Comparison of ENCODE assay signal across 14 cellular contexts in genomic region chr1:61337037-61337436, GRCh38.
DNase-seq lines count a peak whose midpoint lies in the region; ATAC-seq, FAIRE-seq and TF ChIP-seq lines count a peak whose summit lies in the region.
"Had no signal": no experiment of that assay in that cellular context is flagged by ENCODE, and none has a peak within 500 bp of the region (broad histone marks: within the 10 kb centered on the region; RNA-seq: fewer than 3 reads in every experiment).

No MANE protein-coding gene starts in this region.

- no peaks in the 10 kb centered on the region for H3K79me2 ChIP-seq in astrocyte (ENCODE audit: insufficient read depth, low read length)

- peaks cover 15% of the 10 kb centered on the region for H4K20me1 ChIP-seq in astrocyte (ENCODE audit: insufficient read depth, low read length)

- FAIRE-seq in astrocyte (lab: Jason Lieb, UNC): no peak
- FAIRE-seq: GM19239 had no signal

- H3K27me3 Mint-ChIP-seq in HFFc6 (ENCODE audit: insufficient read depth) (peaks cover 2% of the 10 kb centered on the region), astrocyte (ENCODE audit: low read depth, unreplicated experiment) (no peaks in the 10 kb centered on the region), immature natural killer cell (ENCODE audit: low read depth in 3 of 3) (peaks cover 0 to 13% (median 9%) of the 10 kb centered on the region in 3 donors), CD14-positive monocyte (ENCODE audit: low read depth in 3 of 3) (peaks cover 0 to 2% (median 0%) of the 10 kb centered on the region in 3 donors)

- H3K4me3 Mint-ChIP-seq in HFFc6: peak overlapping the region; percentile 3; the same call in 1 of the 2 replicates
- no peak overlapping the region for H3K4me3 Mint-ChIP-seq in astrocyte (ENCODE audit: unreplicated experiment)
- peak overlapping the region in 3 of 5 donors; percentile 6 to 8 (median 7) for H3K4me3 Mint-ChIP-seq in immature natural killer cell
- H3K4me3 Mint-ChIP-seq in CD14-positive monocyte: no peak overlapping the region

- no peak for DNase-seq in HFFc6
- no peak for DNase-seq in astrocyte (ENCODE audit: low read depth)
- no peak for DNase-seq in immature natural killer cell
- no peak for DNase-seq in activated CD4-positive, alpha-beta T cell treated with anti-CD3 and anti-CD28 coated beads for 48 hours
- DNase-seq in CD14-positive monocyte (ENCODE audit: low spot score): no peak
- DNase-seq in NCI-H1694 (lab: John Stamatoyannopoulos, UW): no peak
- DNase-seq: activated naive CD4-positive, alpha-beta T cell treated with Interleukin-2 at 50 U/mL for 16 hours; head of caudate nucleus; stimulated activated naive CD4-positive, alpha-beta T cell had no signal

- H3K27ac Mint-ChIP-seq in HFFc6: peak overlapping the region; percentile 22; the same call in 1 of the 2 replicates
- peak overlapping the region; percentile 96 for H3K27ac Mint-ChIP-seq in astrocyte (ENCODE audit: unreplicated experiment)
- no peak overlapping the region for H3K27ac Mint-ChIP-seq in immature natural killer cell
- no peak overlapping the region for H3K27ac Mint-ChIP-seq in CD14-positive monocyte

- no peaks in the 10 kb centered on the region for H3K36me3 Mint-ChIP-seq in HFFc6 (ENCODE audit: low read depth)
- H3K36me3 Mint-ChIP-seq in astrocyte (ENCODE audit: low read depth, unreplicated experiment): no peaks in the 10 kb centered on the region
- no peaks in the 10 kb centered on the region for H3K36me3 Mint-ChIP-seq in immature natural killer cell
- H3K36me3 Mint-ChIP-seq in CD14-positive monocyte: peaks cover 0 to 10% of the 10 kb centered on the region in 2 donors

- peaks cover 13% of the 10 kb centered on the region for H3K4me1 ChIP-seq in astrocyte (ENCODE audit: insufficient read depth, low read length)
- peaks cover 23 to 28% (median 26%) of the 10 kb centered on the region in 3 donors for H3K4me1 ChIP-seq in skeletal muscle tissue (ENCODE audit: control insufficient read depth in 3 of 3, insufficient read depth in 3 of 3, low read length in 3 of 3)
- H3K4me1 ChIP-seq: parathyroid adenoma had no signal

- H3K9me3 Mint-ChIP-seq in HFFc6: no peaks in the 10 kb centered on the region
- H3K9me3 Mint-ChIP-seq in astrocyte (ENCODE audit: unreplicated experiment): no peaks in the 10 kb centered on the region
- no peaks in the 10 kb centered on the region for H3K9me3 Mint-ChIP-seq in immature natural killer cell
- no peaks in the 10 kb centered on the region for H3K9me3 Mint-ChIP-seq in CD14-positive monocyte

- H3K27me3 ChIP-seq in astrocyte (ENCODE audit: insufficient read depth, low read length): peaks cover 78% of the 10 kb centered on the region
- H3K27me3 ChIP-seq in skeletal muscle tissue (ENCODE audit: control insufficient read depth in 3 of 3, insufficient read depth in 3 of 3, low read length in 3 of 3): no peaks in the 10 kb centered on the region

- H3K36me3 ChIP-seq in astrocyte (ENCODE audit: insufficient read depth, low read length) (no peaks in the 10 kb centered on the region), skeletal muscle tissue (ENCODE audit: control insufficient read depth in 3 of 3, insufficient read depth in 3 of 3, low read length in 3 of 3) (no peaks in the 10 kb centered on the region)

- H3K4me1 Mint-ChIP-seq in HFFc6 (ENCODE audit: low read depth) (peaks cover 19% of the 10 kb centered on the region), astrocyte (ENCODE audit: low read depth, unreplicated experiment) (peaks cover 24% of the 10 kb centered on the region), immature natural killer cell (peaks cover 21 to 31% of the 10 kb centered on the region in 2 donors), CD14-positive monocyte (peaks cover 37% of the 10 kb centered on the region)

- H2AFZ ChIP-seq in astrocyte (ENCODE audit: low read depth, low read length): no peak overlapping the region
- H2AFZ ChIP-seq: parathyroid adenoma had no signal

- H3K4me3 ChIP-seq in astrocyte (ENCODE audit: insufficient read depth, low read depth, low read length): no peak overlapping the region
- no peak overlapping the region for H3K4me3 ChIP-seq in skeletal muscle tissue (ENCODE audit: low read length in 3 of 3)

- intact Hi-C loops in CD14-positive monocyte (cut with micrococcal nuclease): no loop called here

- H3K9ac ChIP-seq in astrocyte (ENCODE audit: low read length) (no peak overlapping the region), skeletal muscle tissue (ENCODE audit: low read depth in 1 of 3, low read length in 3 of 3) (no peak overlapping the region)
- H3K9ac ChIP-seq: parathyroid adenoma had no signal

- H3K9me3 ChIP-seq in astrocyte (ENCODE audit: insufficient read depth, low read depth, low read length) (peaks cover 2% of the 10 kb centered on the region), skeletal muscle tissue (ENCODE audit: control insufficient read depth in 3 of 3, low read length in 3 of 3) (no peaks in the 10 kb centered on the region)

- peak overlapping the region; percentile 68 for H3K4me2 ChIP-seq in astrocyte (ENCODE audit: low read length)

- TF ChIP-seq CTCF in HFFc6 (IDR thresholded peaks at IDR 0.05): peak; percentile 56
- TF ChIP-seq CTCF in astrocyte (IDR thresholded peaks at IDR 0.05; ENCODE audit: insufficient read depth, low read depth, low read length): no peak
- no peak for TF ChIP-seq CTCF in CD14-positive monocyte (IDR thresholded peaks at IDR 0.05)

- H3K27ac ChIP-seq in astrocyte (ENCODE audit: low read depth, low read length) (no peak overlapping the region), skeletal muscle tissue (ENCODE audit: low read depth, low read length) (peak overlapping the region; percentile 75)
- H3K27ac ChIP-seq: parathyroid adenoma had no signal

- ATAC-seq in GM21390 (IDR thresholded peaks at IDR 0.05; ENCODE audit: unreplicated experiment): no peak
- ATAC-seq: activated CD4-positive, CD25-positive, alpha-beta regulatory T cell treated with anti-CD3 and anti-CD28 coated beads, Interleukin-2, amount 50 U/mL, for 24 hours had no signal

Comparison
In these comparisons a context has a peak if more than half of its experiments do, and no peak if none do; other contexts are left out.
1. H3K27ac Mint-ChIP-seq: peak in HFFc6 (single experiment) and astrocyte (single experiment); none in immature natural killer cell (0 of 6) and CD14-positive monocyte (0 of 7).
2. H3K4me3 Mint-ChIP-seq: peak in HFFc6 (single experiment) and immature natural killer cell (3 of 5); none in astrocyte (single experiment) and CD14-positive monocyte (0 of 2).